1 cellular context compared by ENCODE assay signal in genomic region chr20:38951611-38952010, GRCh38.
TF ChIP-seq lines count a peak whose summit lies in the region.

No MANE protein-coding gene starts in this region.

TF ChIP-seq in K562, 482 proteins besides CTCF, POLR2A, EP300 and RAD21 (continued from another document):
- TF ChIP-seq NFIX (CRISPR knock-in tag; IDR thresholded peaks at IDR 0.05; ENCODE audit: low read depth) (no peak), POLR2G (IDR thresholded peaks at IDR 0.05; ENCODE audit: low read depth, low read length) (peak; percentile 47; the same call in 1 of the 2 replicates), MLLT1 (IDR thresholded peaks at IDR 0.05) (no peak), AFF1 (IDR thresholded peaks at IDR 0.05; ENCODE audit: low read depth in 1 of 2, partially characterized antibody in 2 of 2) (no peak), ZNF717 (CRISPR knock-in tag; IDR thresholded peaks at IDR 0.05) (no peak), MBD2 (IDR thresholded peaks at IDR 0.05; ENCODE audit: borderline replicate concordance, low read depth) (no peak), NFXL1 (CRISPR knock-in tag; IDR thresholded peaks at IDR 0.05) (no peak), ZFP1 (CRISPR knock-in tag; IDR thresholded peaks at IDR 0.05) (no peak), MCM3 (IDR thresholded peaks at IDR 0.05) (no peak), ZFP91 (CRISPR knock-in tag; IDR thresholded peaks at IDR 0.05) (no peak), MAX (CRISPR knock-in tag; IDR thresholded peaks at IDR 0.05) (peak; percentile 43; the same call in 1 of the 2 replicates), TGIF2 (CRISPR knock-in tag; IDR thresholded peaks at IDR 0.05) (no peak), CREM (IDR thresholded peaks at IDR 0.05; ENCODE audit: low read depth) (no peak), ZNF277 (CRISPR knock-in tag; IDR thresholded peaks at IDR 0.05; ENCODE audit: borderline replicate concordance) (no peak), RFX7 (CRISPR knock-in tag; IDR thresholded peaks at IDR 0.05) (no peak), ZBTB11 (CRISPR knock-in tag; IDR thresholded peaks at IDR 0.05) (no peak), KLF13 (tag; IDR thresholded peaks at IDR 0.05; ENCODE audit: borderline replicate concordance, low read depth) (no peak), UBTF (IDR thresholded peaks at IDR 0.05; ENCODE audit: borderline replicate concordance in 1 of 2, low read depth in 2 of 2, low read length in 2 of 2) (no peak), ZNF444 (CRISPR knock-in tag; IDR thresholded peaks at IDR 0.05) (no peak), POLR2AphosphoS5 (IDR thresholded peaks at IDR 0.05; ENCODE audit: control insufficient read depth, insufficient read depth, low read depth, low read length) (0 out of 2 replicates have a peak, but pooled peaks have one; percentile 21), STAT6 (CRISPR knock-in tag; IDR thresholded peaks at IDR 0.05) (no peak), SOX6 (IDR thresholded peaks at IDR 0.05) (no peak), RBM22 (IDR thresholded peaks at IDR 0.05; ENCODE audit: low read depth, low read length, poor library complexity, severe bottlenecking) (peak; percentile 47), FIP1L1 (IDR thresholded peaks at IDR 0.05; ENCODE audit: low read depth, low read length, poor library complexity, severe bottlenecking) (no peak), ZNF830 (CRISPR knock-in tag; IDR thresholded peaks at IDR 0.05) (no peak), ZNF780A (CRISPR knock-in tag; IDR thresholded peaks at IDR 0.05) (no peak)
